8 cellular contexts compared by ENCODE assay signal in the genomic region with DNA sequence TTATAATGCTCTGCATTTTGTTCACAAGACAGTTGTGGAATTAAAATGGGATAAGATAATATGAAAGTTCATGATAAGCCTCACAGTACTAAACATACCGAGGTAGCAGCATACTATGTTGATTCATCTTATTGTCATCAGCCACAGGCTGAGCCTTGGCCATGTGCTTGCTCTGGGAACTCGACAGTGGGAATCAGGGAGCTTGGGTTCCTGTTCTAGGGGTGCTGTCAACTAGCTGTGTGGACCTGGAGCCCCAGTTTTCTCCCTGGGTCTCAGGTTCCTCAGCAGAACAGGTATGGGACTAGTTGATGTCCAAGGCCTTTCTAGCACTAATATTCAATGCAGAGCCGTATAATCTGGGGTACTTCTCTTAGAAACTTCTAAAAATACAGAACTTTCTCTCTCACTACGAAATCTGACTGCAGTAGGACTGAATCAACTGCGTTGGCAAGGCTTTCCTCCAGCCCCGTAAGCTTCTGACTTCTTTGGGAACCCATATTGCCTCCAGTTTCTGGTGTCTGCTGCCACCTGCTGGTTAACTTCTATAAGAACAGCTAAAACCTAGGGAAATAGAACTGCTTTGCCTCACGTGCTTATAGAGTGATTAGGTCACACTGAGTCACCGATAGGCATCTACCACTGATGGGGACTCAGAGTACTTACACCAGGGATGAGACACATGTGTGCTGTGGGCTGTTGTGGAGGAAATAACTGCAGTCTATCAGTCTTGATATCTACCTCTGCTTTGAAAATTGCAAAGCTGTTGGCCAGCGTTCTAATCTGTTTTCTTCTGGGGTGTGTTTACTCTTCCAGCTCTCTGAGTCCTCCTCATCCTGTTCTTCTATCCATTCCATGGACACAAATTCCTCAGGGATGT.
DNase-seq lines count a peak whose midpoint lies in the region; ATAC-seq, FAIRE-seq and TF ChIP-seq lines count a peak whose summit lies in the region.

No MANE protein-coding gene starts in this region.

- H3K4me1 ChIP-seq in colonic mucosa (no peaks in the 10 kb centered on the region), liver (ENCODE audit: control insufficient read depth in 4 of 4, insufficient read depth in 4 of 4, low read length in 3 of 4) (peaks cover 0 to 8% (median 3%) of the 10 kb centered on the region in 4 donors)

- peak; percentile 84 for FAIRE-seq in GM18507 (lab: Jason Lieb, UNC)

- peak; percentile 41 for ATAC-seq in HG03432 (IDR thresholded peaks at IDR 0.05; ENCODE audit: unreplicated experiment)

- no peak overlapping the region for H3K4me3 ChIP-seq in colonic mucosa
- H3K4me3 ChIP-seq in liver (ENCODE audit: low read depth in 1 of 3, low read length in 3 of 3), result no peak overlapping the region

- peak; percentile 98 for DNase-seq in A172 (ENCODE audit: low spot score)
- peak; percentile 53 for DNase-seq in GM18507 (ENCODE audit: extremely low spot score, insufficient read length, low read depth)
- DNase-seq in NCI-H526 (lab: John Stamatoyannopoulos, UW), result peak; percentile 93 to 98
- DNase-seq in activated CD4-positive, alpha-beta T cell treated with anti-CD3 and anti-CD28 coated beads, Interleukin-2, amount 10 ng/mL, durations not matched to agents 24 days and 14 days, result peak; percentile 92
- DNase-seq in colonic mucosa, result peak; percentile 72
- DNase-seq in stimulated activated CD4-positive, alpha-beta T cell treated with anti-CD3 and anti-CD28 coated beads, Interleukin-4, amount 100 ng/mL, for 24 hours, result peak; percentile 85

- H3K27me3 ChIP-seq in colonic mucosa (no peaks in the 10 kb centered on the region), liver (ENCODE audit: control insufficient read depth in 4 of 4, insufficient read depth in 4 of 4, low read length in 3 of 4) (no peaks in the 10 kb centered on the region)

- H3K27ac Mint-ChIP-seq in activated CD4-positive, alpha-beta T cell treated with anti-CD3 and anti-CD28 coated beads, Interleukin-2, amount 10 ng/mL, durations not matched to agents 24 days and 14 days, result no peak overlapping the region

- H3K4me3 Mint-ChIP-seq in activated CD4-positive, alpha-beta T cell treated with anti-CD3 and anti-CD28 coated beads, Interleukin-2, amount 10 ng/mL, durations not matched to agents 24 days and 14 days, result no peak overlapping the region

- peaks cover 15% of the 10 kb centered on the region for H3K4me1 Mint-ChIP-seq in activated CD4-positive, alpha-beta T cell treated with anti-CD3 and anti-CD28 coated beads, Interleukin-2, amount 10 ng/mL, durations not matched to agents 24 days and 14 days

- H3K27ac ChIP-seq in colonic mucosa (no peak overlapping the region), liver (ENCODE audit: low read depth in 1 of 2, low read length in 2 of 2) (peak overlapping the region in 1 of 2 donors; percentile 33)

- 20% methylated on average over 9 of the region's 9 CpGs for WGBS in liver

- peak; percentile 82 for TF ChIP-seq CTCF in colonic mucosa (IDR thresholded peaks at IDR 0.05)
- peak; percentile 73 for TF ChIP-seq CTCF in liver (IDR thresholded peaks at IDR 0.05; ENCODE audit: low read depth, low read length, missing input control)

- H3K9me3 ChIP-seq in colonic mucosa (no peaks in the 10 kb centered on the region), liver (ENCODE audit: control insufficient read depth in 4 of 4, low read length in 3 of 4) (no peaks in the 10 kb centered on the region)

- TF ChIP-seq RAD21 in liver (IDR thresholded peaks at IDR 0.05), result peak; percentile 96 to 99

- intact Hi-C loops in activated CD4-positive, alpha-beta T cell treated with anti-CD3 and anti-CD28 coated beads, Interleukin-2, amount 10 ng/mL, durations not matched to agents 24 days and 14 days (cut with micrococcal nuclease), result loop anchor here (1.0 to 10.0 kb wide), 12 partner anchors 40 to 631 kb away; a partner anchor contains a TSS
- intact Hi-C loops in colonic mucosa (cut with DNase I), result loop anchor here (2.0 to 10.0 kb wide), 2 partner anchors 231 to 261 kb away; no protein-coding TSS in a partner anchor

- H3K9ac ChIP-seq in colonic mucosa (ENCODE audit: low read depth in 2 of 2, low read length in 2 of 2), result no peak overlapping the region
- H3K9ac ChIP-seq in liver (ENCODE audit: low read depth in 1 of 2, low read length in 2 of 2), result peak overlapping the region in 1 of 2 donors; percentile 21

- H3K36me3 ChIP-seq in colonic mucosa, result no peaks in the 10 kb centered on the region
- peaks cover 0 to 7% (median 1%) of the 10 kb centered on the region in 4 donors for H3K36me3 ChIP-seq in liver (ENCODE audit: control insufficient read depth in 4 of 4, insufficient read depth in 3 of 4, low read depth in 1 of 4, low read length in 3 of 4)

- no peaks in the 10 kb centered on the region for H3K27me3 Mint-ChIP-seq in activated CD4-positive, alpha-beta T cell treated with anti-CD3 and anti-CD28 coated beads, Interleukin-2, amount 10 ng/mL, durations not matched to agents 24 days and 14 days

- H3K9me3 Mint-ChIP-seq in activated CD4-positive, alpha-beta T cell treated with anti-CD3 and anti-CD28 coated beads, Interleukin-2, amount 10 ng/mL, durations not matched to agents 24 days and 14 days, result no peaks in the 10 kb centered on the region

- H3K36me3 Mint-ChIP-seq in activated CD4-positive, alpha-beta T cell treated with anti-CD3 and anti-CD28 coated beads, Interleukin-2, amount 10 ng/mL, durations not matched to agents 24 days and 14 days (ENCODE audit: low read depth), result peaks cover 3% of the 10 kb centered on the region

TF ChIP-seq in liver, 16 proteins besides CTCF, POLR2A, EP300 and RAD21:
- TF ChIP-seq, protein P1, sequence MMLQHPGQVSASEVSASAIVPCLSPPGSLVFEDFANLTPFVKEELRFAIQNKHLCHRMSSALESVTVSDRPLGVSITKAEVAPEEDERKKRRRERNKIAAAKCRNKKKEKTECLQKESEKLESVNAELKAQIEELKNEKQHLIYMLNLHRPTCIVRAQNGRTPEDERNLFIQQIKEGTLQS (IDR thresholded peaks at IDR 0.05), result peak; percentile 63
- TF ChIP-seq JUND (IDR thresholded peaks at IDR 0.05), result peak in 1 of 2 donors; percentile 58
- peak; percentile 45 for TF ChIP-seq YY1 (IDR thresholded peaks at IDR 0.05)
- no peak for TF ChIP-seq EGR1 (IDR thresholded peaks at IDR 0.05; ENCODE audit: low read depth in 2 of 2)
